Comparison of ENCODE assay signal across 8 cellular contexts in genomic region chr10:124722812-124723783, GRCh38. TPM values are rescaled to one million over a fixed set of nuclear protein-coding genes. Genes with fewer than 3 reads are reported as not detected.
DNase-seq lines count a peak whose midpoint lies in the region; ATAC-seq and TF ChIP-seq lines count a peak whose summit lies in the region.

No MANE protein-coding gene starts in this region.

- no peaks in the 10 kb centered on the region for H3K9me3 Mint-ChIP-seq in CD14-positive monocyte

- no peaks in the 10 kb centered on the region for H3K27me3 Mint-ChIP-seq in CD14-positive monocyte (ENCODE audit: low read depth in 3 of 3)

- 27 to 37% methylated on average over 7 of the region's 7 CpGs for WGBS in heart right ventricle, 2 donors

- H3K4me3 ChIP-seq in heart right ventricle, result peak overlapping the region in 1 of 10 donors; percentile 12

- H3K27ac ChIP-seq in heart right ventricle, result peak overlapping the region; percentile 65 to 90 (median 80)

- H3K36me3 Mint-ChIP-seq in CD14-positive monocyte, result peaks cover 35 to 38% of the 10 kb centered on the region in 2 donors

- intact Hi-C loops in CD14-positive monocyte (cut with micrococcal nuclease), result loop anchor here in 1 of 2 donors (2.0 kb wide), 2 partner anchors 18 to 82 kb away; no protein-coding TSS in a partner anchor
- intact Hi-C loops in heart right ventricle (cut with DNase I), result loop anchor here in 2 of 10 donors (5.0 kb wide), 2 partner anchors 56 to 91 kb away; no protein-coding TSS in a partner anchor

- peaks cover 0 to 5% (median 0%) of the 10 kb centered on the region in 9 donors for H3K36me3 ChIP-seq in heart right ventricle

- H3K9me3 ChIP-seq in heart right ventricle, result no peaks in the 10 kb centered on the region

- H3K27ac Mint-ChIP-seq in CD14-positive monocyte, result peak overlapping the region; percentile 91 to 98 (median 94)

- peaks cover 75% of the 10 kb centered on the region for H3K4me1 Mint-ChIP-seq in CD14-positive monocyte

- DNase-seq in CD14-positive monocyte (ENCODE audit: low spot score) (peak; percentile 72), activated T-cell treated with anti-CD3 and anti-CD28 coated beads for 48 hours (ENCODE audit: low read depth) (peak; percentile 59), heart right ventricle (peak in 1 of 2 donors; percentile 67), DMS153 (lab: John Stamatoyannopoulos, UW) (no peak), cortex of kidney (lab: John Stamatoyannopoulos, UW) (no peak)
- peak; percentile 53 for DNase-seq in stimulated activated CD4-positive, alpha-beta T cell treated with anti-CD3 and anti-CD28 coated beads, Interleukin-4, amount 100 ng/mL, for 1 hour

- H3K27me3 ChIP-seq in heart right ventricle, result no peaks in the 10 kb centered on the region

- H3K4me3 Mint-ChIP-seq in CD14-positive monocyte, result peak overlapping the region; percentile 29 to 37

- TF ChIP-seq CTCF in CD14-positive monocyte (IDR thresholded peaks at IDR 0.05), result no peak
- TF ChIP-seq CTCF in heart right ventricle (IDR thresholded peaks at IDR 0.05), result no peak

- peak; percentile 71 for ATAC-seq in GM19455 (IDR thresholded peaks at IDR 0.05; ENCODE audit: unreplicated experiment)
- ATAC-seq in HG03469 (IDR thresholded peaks at IDR 0.05; ENCODE audit: unreplicated experiment), result peak; percentile 31
- ATAC-seq in heart right ventricle, result peak; percentile 29 to 67 (median 50)

- peaks cover 42 to 100% (median 99%) of the 10 kb centered on the region in 9 donors for H3K4me1 ChIP-seq in heart right ventricle

RNA-seq across cellular contexts. Expression of gene FAM53B, which starts 21.1 kb away (rescaled TPM):
- polyA plus RNA-seq in CD14-positive monocyte (10 to 100 TPM in 1 of 2 donors, 1 to 10 TPM in 1; 5.8 to 12.6 TPM), heart right ventricle (10 to 100 TPM; 11.6 to 25.5 TPM)
- total RNA-seq in heart right ventricle, result 10 to 100 TPM; 19.0 to 42.9 (median 31.3) TPM

Comparison
In these comparisons a context has a peak if more than half of its experiments do, and no peak if none do; other contexts are left out.
1. DNase-seq: peak in CD14-positive monocyte (single experiment), activated T-cell treated with anti-CD3 and anti-CD28 coated beads for 48 hours (single experiment) and stimulated activated CD4-positive, alpha-beta T cell treated with anti-CD3 and anti-CD28 coated beads, Interleukin-4, amount 100 ng/mL, for 1 hour (single experiment); none in DMS153 (single experiment) and cortex of kidney (single experiment).
2. Peak in every context shown above with its lines, with median percentiles within 50 percentile points of each other: ATAC-seq.